ENCODE assay signal across 8 cellular contexts in genomic region chr21:42892582-42892930, GRCh38. TPM values are rescaled to one million over a fixed set of nuclear protein-coding genes. Genes with fewer than 3 reads are reported as not detected.
DNase-seq lines count a peak whose midpoint lies in the region; ATAC-seq, FAIRE-seq and TF ChIP-seq lines count a peak whose summit lies in the region.

No MANE protein-coding gene starts in this region.

- no peaks in the 10 kb centered on the region for H3K36me3 ChIP-seq in mucosa of descending colon (ENCODE audit: low read depth)

- H3K27ac Mint-ChIP-seq in central memory CD8-positive, alpha-beta T cell (ENCODE audit: low read depth), result peak overlapping the region; percentile 93

- H3K9me3 Mint-ChIP-seq in central memory CD8-positive, alpha-beta T cell, result no peaks in the 10 kb centered on the region

- peaks cover 20% of the 10 kb centered on the region for H3K4me1 Mint-ChIP-seq in central memory CD8-positive, alpha-beta T cell

- no peak for TF ChIP-seq CTCF in mucosa of descending colon (IDR thresholded peaks at IDR 0.05)
- no peak for TF ChIP-seq CTCF in D721Med (IDR thresholded peaks at IDR 0.05; ENCODE audit: insufficient read depth, missing control alignments)

- no peaks in the 10 kb centered on the region for H3K27me3 Mint-ChIP-seq in central memory CD8-positive, alpha-beta T cell

- ATAC-seq in GM18498 (IDR thresholded peaks at IDR 0.05; ENCODE audit: unreplicated experiment) (peak; percentile 23), mucosa of descending colon (peak; percentile 32), GM21423 (IDR thresholded peaks at IDR 0.05; ENCODE audit: unreplicated experiment) (no peak), HG03135 (IDR thresholded peaks at IDR 0.05; ENCODE audit: unreplicated experiment) (no peak)
- peak; percentile 29 for ATAC-seq in central memory CD8-positive, alpha-beta T cell (replicated peaks; ENCODE audit: extremely low read depth, poor library complexity, severe bottlenecking)

- H3K4me3 ChIP-seq in Jurkat, Clone E6-1 (ENCODE audit: low read length), result peak overlapping the region; percentile 76
- peak overlapping the region; percentile 76 for H3K4me3 ChIP-seq in mucosa of descending colon

- peaks cover 23% of the 10 kb centered on the region for H3K36me3 Mint-ChIP-seq in central memory CD8-positive, alpha-beta T cell (ENCODE audit: insufficient read depth)

- no peak for FAIRE-seq in D721Med (lab: Jason Lieb, UNC)

- no peaks in the 10 kb centered on the region for H3K4me1 ChIP-seq in mucosa of descending colon (ENCODE audit: low read depth)

- no peak for DNase-seq in Jurkat, Clone E6-1 (ENCODE audit: low read depth, low spot score)
- DNase-seq in central memory CD8-positive, alpha-beta T cell (ENCODE audit: low spot score in 2 of 2), result no peak
- DNase-seq in mucosa of descending colon (no peak), COR-L47 (lab: John Stamatoyannopoulos, UW) (no peak), D721Med (ENCODE audit: insufficient read length, low spot score) (no peak)

- peak overlapping the region; percentile 89 for H3K4me3 Mint-ChIP-seq in central memory CD8-positive, alpha-beta T cell

- intact Hi-C loops in mucosa of descending colon (cut with DNase I, micrococcal nuclease), result no loop called here

- H3K9me3 ChIP-seq in mucosa of descending colon, result no peaks in the 10 kb centered on the region

RNA-seq across cellular contexts. Expression of gene NDUFV3, which starts 0.6 kb away (rescaled TPM):
- polyA plus RNA-seq in Jurkat, Clone E6-1 (2012; ENCODE audit: insufficient read depth, insufficient read length), result 31.3 TPM
- 10 to 100 TPM; 36.9 to 54.4 (median 38.5) TPM for total RNA-seq in mucosa of descending colon

RNA-seq across cellular contexts. Expression of gene WDR4, which starts 13.2 kb away (rescaled TPM):
- 27.9 TPM for polyA plus RNA-seq in Jurkat, Clone E6-1 (2012; ENCODE audit: insufficient read depth, insufficient read length)
- 10 to 100 TPM; 16.1 to 16.7 (median 16.5) TPM for total RNA-seq in mucosa of descending colon

RNA-seq across cellular contexts. Expression of gene ERVH48-1, which starts 32.9 kb away (rescaled TPM):
- polyA plus RNA-seq in Jurkat, Clone E6-1 (2012; ENCODE audit: insufficient read depth, insufficient read length), result 0.61 TPM
- total RNA-seq in mucosa of descending colon, result not detected

Comparison
In these comparisons a context has a peak if more than half of its experiments do, and no peak if none do; other contexts are left out.
1. ATAC-seq: peak in GM18498 (single experiment), central memory CD8-positive, alpha-beta T cell (single experiment) and mucosa of descending colon (single experiment); none in GM21423 (single experiment) and HG03135 (single experiment).